In genomic region chr2:180651596-180651995, GRCh38 we compare ENCODE assay signal across 2 cellular contexts.
TF ChIP-seq lines count a peak whose summit lies in the region.

No MANE protein-coding gene starts in this region.

TF ChIP-seq in HepG2, 621 proteins besides CTCF, POLR2A, EP300 and RAD21 (continued from another document):
- TF ChIP-seq ZHX1 (CRISPR knock-in tag; IDR thresholded peaks at IDR 0.05; ENCODE audit: low read depth) (no peak), ZNF768 (CRISPR knock-in tag; IDR thresholded peaks at IDR 0.05) (no peak), YY1 (IDR thresholded peaks at IDR 0.05; ENCODE audit: insufficient read depth, insufficient replicate concordance, low read depth, low read length) (no peak)

TF ChIP-seq in H1, 55 proteins besides CTCF, POLR2A, EP300 and RAD21 (continued from another document):
- TF ChIP-seq USF2 (IDR thresholded peaks at IDR 0.05; ENCODE audit: low read length) (no peak), KDM4A (IDR thresholded peaks at IDR 0.05; ENCODE audit: low read depth, low read length, severe bottlenecking) (no peak)
TF ChIP-seq in H1: peak in this region for 1.
